11 cellular contexts compared by ENCODE assay signal in genomic region chr7:47186316-47186715, GRCh38.
DNase-seq lines count a peak whose midpoint lies in the region; ATAC-seq and TF ChIP-seq lines count a peak whose summit lies in the region.
"Had no signal": no experiment of that assay in that cellular context is flagged by ENCODE, and none has a peak within 500 bp of the region (broad histone marks: within the 10 kb centered on the region; RNA-seq: fewer than 3 reads in every experiment).

No MANE protein-coding gene starts in this region.

- CTCF ChIA-PET in RWPE1 (lab: Yijun Ruan, JAX) = no interaction called here

- H3K9me3 Mint-ChIP-seq in nephron = no peaks in the 10 kb centered on the region
- H3K9me3 Mint-ChIP-seq: natural killer cell treated with Interleukin-12 subunit alpha and Interleukin-12 subunit beta and Interleukin-15 and Interleukin-18, amount 100 ng/mL, for 72 hours had no signal

- H3K36me3 Mint-ChIP-seq in nephron (ENCODE audit: low read depth) = no peaks in the 10 kb centered on the region
- H3K36me3 Mint-ChIP-seq: natural killer cell treated with Interleukin-12 subunit alpha and Interleukin-12 subunit beta and Interleukin-15 and Interleukin-18, amount 100 ng/mL, for 72 hours; T-cell had no signal

- no peak overlapping the region for H3K4me3 Mint-ChIP-seq in nephron
- H3K4me3 Mint-ChIP-seq: natural killer cell treated with Interleukin-12 subunit alpha and Interleukin-12 subunit beta and Interleukin-15 and Interleukin-18, amount 100 ng/mL, for 72 hours; T-cell had no signal

- ATAC-seq in GM18909 (IDR thresholded peaks at IDR 0.05; ENCODE audit: poor library complexity, unreplicated experiment) (peak; percentile 97), GM21786 (IDR thresholded peaks at IDR 0.05; ENCODE audit: unreplicated experiment) (peak; percentile 95), HG03520 (IDR thresholded peaks at IDR 0.05; ENCODE audit: unreplicated experiment) (peak; percentile 90)
- ATAC-seq: T-cell had no signal

- no peak overlapping the region for H3K27ac ChIP-seq in RWPE1

- TF ChIP-seq CTCF in nephron (IDR thresholded peaks at IDR 0.05; ENCODE audit: unreplicated experiment in 3 of 3) (no peak), RWPE1 (conservative IDR thresholded peaks at IDR 0.05; ENCODE audit: low read depth) (no peak)

- H3K4me1 Mint-ChIP-seq in nephron = peaks cover 49% of the 10 kb centered on the region
- H3K4me1 Mint-ChIP-seq: T-cell had no signal

- no peak for DNase-seq in NCI-H1092 treated with DMSO at 0.1 percent for 48 hours (lab: John Stamatoyannopoulos, UW)
- no peak for DNase-seq in RWPE1 (ENCODE audit: low spot score)
- no peak for DNase-seq in DMS153 (lab: John Stamatoyannopoulos, UW)
- DNase-seq in GM03348 (ENCODE audit: low spot score) = no peak
- DNase-seq: NCI-H2107, T-cell had no signal

- H3K27ac Mint-ChIP-seq in nephron = peak overlapping the region in 2 of 3 experiments; percentile 1 to 3
- H3K27ac Mint-ChIP-seq: natural killer cell treated with Interleukin-12 subunit alpha and Interleukin-12 subunit beta and Interleukin-15 and Interleukin-18, amount 100 ng/mL, for 72 hours; T-cell had no signal

- peaks cover 25% of the 10 kb centered on the region for H3K27me3 Mint-ChIP-seq in nephron (ENCODE audit: low read depth)

- POLR2A ChIA-PET in RWPE1 (lab: Yijun Ruan, JAX; ENCODE audit: low non-redundant PET) = interaction anchor here (0.6 kb wide), 1 partner anchor 1940 kb away, joined by 4 read pairs; no protein-coding TSS in a partner anchor
